In the genomic region with DNA sequence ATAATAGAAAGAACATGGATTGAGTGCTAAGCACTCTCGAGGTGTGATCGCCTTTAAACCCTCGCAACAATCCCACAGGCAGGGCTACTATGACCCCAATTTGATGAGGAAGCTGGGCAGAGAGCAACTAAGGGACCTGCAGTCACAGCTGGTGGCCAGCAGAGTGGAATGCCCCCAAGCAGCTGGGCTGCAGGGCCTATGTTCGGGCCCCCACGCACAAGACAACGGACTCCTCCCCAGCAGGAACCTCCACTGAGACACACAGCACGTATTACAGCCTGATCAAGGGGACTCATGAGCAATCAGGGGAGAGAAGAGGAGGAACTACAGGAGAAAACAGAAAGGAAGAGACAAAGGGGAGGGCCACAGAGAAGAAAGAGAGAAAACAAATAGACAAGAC, we compare ENCODE assay signal across 19 cellular contexts. TPM values are rescaled to one million over a fixed set of nuclear protein-coding genes. Genes with fewer than 3 reads are reported as not detected.
DNase-seq lines count a peak whose midpoint lies in the region; ATAC-seq lines count a peak whose summit lies in the region.
"Had no signal": no experiment of that assay in that cellular context is flagged by ENCODE, and none has a peak within 500 bp of the region (broad histone marks: within the 10 kb centered on the region; RNA-seq: fewer than 3 reads in every experiment).

No MANE protein-coding gene starts in this region.

- H3K4me3 Mint-ChIP-seq in stimulated activated effector memory CD8-positive, alpha-beta T cell treated with anti-CD3 and anti-CD28 coated beads, Interleukin-12 subunit alpha, Interleukin-12 subunit beta, amount 100 ng/mL, for 72 hours: no peak overlapping the region
- H3K4me3 Mint-ChIP-seq: stimulated activated naive CD8-positive, alpha-beta T cell treated with anti-CD3 and anti-CD28 coated beads, Interleukin-15, amount 100 ng/mL, for 72 hours; T-cell; type B pancreatic cell had no signal

- ATAC-seq in stimulated activated effector memory CD8-positive, alpha-beta T cell treated with anti-CD3 and anti-CD28 coated beads, Interleukin-12 subunit alpha, Interleukin-12 subunit beta, amount 100 ng/mL, for 72 hours: no peak
- no peak for ATAC-seq in GM19023 (IDR thresholded peaks at IDR 0.05; ENCODE audit: unreplicated experiment)
- ATAC-seq: foreskin keratinocyte; stimulated activated naive CD8-positive, alpha-beta T cell treated with anti-CD3 and anti-CD28 coated beads, Interleukin-15, amount 100 ng/mL, for 72 hours; T-cell had no signal

- peaks cover 95% of the 10 kb centered on the region for H3K36me3 Mint-ChIP-seq in stimulated activated effector memory CD8-positive, alpha-beta T cell treated with anti-CD3 and anti-CD28 coated beads, Interleukin-12 subunit alpha, Interleukin-12 subunit beta, amount 100 ng/mL, for 72 hours

- H3K4me1 Mint-ChIP-seq in stimulated activated effector memory CD8-positive, alpha-beta T cell treated with anti-CD3 and anti-CD28 coated beads, Interleukin-12 subunit alpha, Interleukin-12 subunit beta, amount 100 ng/mL, for 72 hours: peaks cover 55% of the 10 kb centered on the region
- H3K4me1 Mint-ChIP-seq: stimulated activated naive CD8-positive, alpha-beta T cell treated with anti-CD3 and anti-CD28 coated beads, Interleukin-15, amount 100 ng/mL, for 72 hours had no signal

- H3K9me3 Mint-ChIP-seq in stimulated activated effector memory CD8-positive, alpha-beta T cell treated with anti-CD3 and anti-CD28 coated beads, Interleukin-12 subunit alpha, Interleukin-12 subunit beta, amount 100 ng/mL, for 72 hours: peaks cover 5% of the 10 kb centered on the region
- H3K9me3 Mint-ChIP-seq: type B pancreatic cell had no signal

- DNase-seq in NOMO-1 (lab: John Stamatoyannopoulos, UW; ENCODE audit: unreplicated experiment in 2 of 2) (peak; percentile 14 to 43), NOMO-1 treated with dmso at 0.1 percent for 144 hours (lab: John Stamatoyannopoulos, UW; ENCODE audit: unreplicated experiment) (no peak), NOMO-1 treated with DMSO at 0.1 percent for 48 hours (lab: John Stamatoyannopoulos, UW; ENCODE audit: unreplicated experiment) (peak; percentile 36), medulla oblongata (ENCODE audit: extremely low spot score) (peak; percentile 42), SK-N-DZ (ENCODE audit: low spot score) (no peak), NCI-H446 (lab: John Stamatoyannopoulos, UW) (no peak)
- no peak for DNase-seq in stimulated activated effector memory CD8-positive, alpha-beta T cell treated with anti-CD3 and anti-CD28 coated beads, Interleukin-12 subunit alpha, Interleukin-12 subunit beta, amount 100 ng/mL, for 72 hours (ENCODE audit: low spot score in 2 of 2)
- DNase-seq: activated T-cell treated with anti-CD3 and anti-CD28 coated beads, Interleukin-2, amount 50 U/mL, for 1 hour; amniotic stem cell; EL; foreskin keratinocyte; hypothalamus; mammary epithelial cell; Right ventricle myocardium superior; stimulated activated naive CD8-positive, alpha-beta T cell treated with anti-CD3 and anti-CD28 coated beads, Interleukin-15, amount 100 ng/mL, for 72 hours; T-cell had no signal

- H3K27ac Mint-ChIP-seq in stimulated activated effector memory CD8-positive, alpha-beta T cell treated with anti-CD3 and anti-CD28 coated beads, Interleukin-12 subunit alpha, Interleukin-12 subunit beta, amount 100 ng/mL, for 72 hours: peak overlapping the region; percentile 70
- H3K27ac Mint-ChIP-seq: T-cell, type B pancreatic cell had no signal

RNA-seq across cellular contexts. Expression of a gene that starts 21.7 kb away (rescaled TPM):
- polyA plus RNA-seq in SK-N-DZ (2014; cell fraction: cytosol; rRNA removed): not detected in 2 replicates
- polyA plus RNA-seq in SK-N-DZ (2014; cell fraction: nucleus; rRNA removed): not detected in 2 replicates
- polyA plus RNA-seq: foreskin keratinocyte, keratinocyte, mammary epithelial cell had no signal

RNA-seq across cellular contexts. Expression of a gene that starts 21.8 kb away (rescaled TPM):
- 119 and 121 TPM in 2 replicates for polyA plus RNA-seq in SK-N-DZ (2014; cell fraction: cytosol; rRNA removed)
- polyA plus RNA-seq in SK-N-DZ (2014; cell fraction: nucleus; rRNA removed): 70.2 and 80.1 TPM in 2 replicates

Comparison
In these comparisons a context has a peak if more than half of its experiments do, and no peak if none do; other contexts are left out.
1. DNase-seq: peak in NOMO-1 (2 of 2), NOMO-1 treated with DMSO at 0.1 percent for 48 hours (single experiment) and medulla oblongata (single experiment); none in NOMO-1 treated with dmso at 0.1 percent for 144 hours (single experiment), stimulated activated effector memory CD8-positive, alpha-beta T cell treated with anti-CD3 and anti-CD28 coated beads, Interleukin-12 subunit alpha, Interleukin-12 subunit beta, amount 100 ng/mL, for 72 hours (0 of 2), SK-N-DZ (single experiment) and NCI-H446 (0 of 2).